ENCODE assay signal across 1 cellular context in genomic region chr19:47112166-47112663, GRCh38.
TF ChIP-seq lines count a peak whose summit lies in the region.

No MANE protein-coding gene starts in this region.

TF ChIP-seq in HepG2, 621 proteins besides CTCF, POLR2A, EP300 and RAD21 (continued from another document and continues in another):
- TF ChIP-seq AHDC1 (CRISPR knock-in tag; IDR thresholded peaks at IDR 0.05; ENCODE audit: borderline replicate concordance): no peak
- no peak for TF ChIP-seq ZNF772 (CRISPR knock-in tag; IDR thresholded peaks at IDR 0.05)
- 0 out of 2 replicates have a peak, but pooled peaks have one; percentile 37 for TF ChIP-seq MTA1 (CRISPR knock-in tag; IDR thresholded peaks at IDR 0.05; ENCODE audit: borderline replicate concordance)
- no peak for TF ChIP-seq STAT6 (CRISPR knock-in tag; IDR thresholded peaks at IDR 0.05; ENCODE audit: borderline replicate concordance)
- TF ChIP-seq RBM39 (IDR thresholded peaks at IDR 0.05; ENCODE audit: low read depth, low read length, poor library complexity, severe bottlenecking): peak; percentile 88
- 0 out of 2 replicates have a peak, but pooled peaks have one; percentile 65 for TF ChIP-seq HNRNPL (IDR thresholded peaks at IDR 0.05; ENCODE audit: low read depth, low read length)
- 0 out of 2 replicates have a peak, but pooled peaks have one; percentile 27 for TF ChIP-seq ZBTB42 (CRISPR knock-in tag; IDR thresholded peaks at IDR 0.05)
- peak; percentile 58 for TF ChIP-seq SAP130 (CRISPR knock-in tag; IDR thresholded peaks at IDR 0.05; ENCODE audit: low read depth)
- TF ChIP-seq JUNB (CRISPR knock-in tag; IDR thresholded peaks at IDR 0.05; ENCODE audit: borderline replicate concordance): no peak
- TF ChIP-seq KLF12 (CRISPR knock-in tag; IDR thresholded peaks at IDR 0.05; ENCODE audit: borderline replicate concordance): peak; percentile 28; the same call in 1 of the 2 replicates
- peak; percentile 17 for TF ChIP-seq ZEB1 (IDR thresholded peaks at IDR 0.05; ENCODE audit: insufficient replicate concordance, low read depth)
- no peak for TF ChIP-seq ZBTB8A (CRISPR knock-in tag; IDR thresholded peaks at IDR 0.05; ENCODE audit: borderline replicate concordance, low read depth)
- peak; percentile 31; the same call in 1 of the 2 replicates for TF ChIP-seq THRA (CRISPR knock-in tag; IDR thresholded peaks at IDR 0.05; ENCODE audit: borderline replicate concordance)
- TF ChIP-seq KMT2B (CRISPR knock-in tag; IDR thresholded peaks at IDR 0.05): peak; percentile 8; the same call in 1 of the 2 replicates
- no peak for TF ChIP-seq GATAD2A (CRISPR knock-in tag; IDR thresholded peaks at IDR 0.05)
- TF ChIP-seq PHF8 (CRISPR knock-in tag; IDR thresholded peaks at IDR 0.05): no peak
- TF ChIP-seq, protein P1, sequence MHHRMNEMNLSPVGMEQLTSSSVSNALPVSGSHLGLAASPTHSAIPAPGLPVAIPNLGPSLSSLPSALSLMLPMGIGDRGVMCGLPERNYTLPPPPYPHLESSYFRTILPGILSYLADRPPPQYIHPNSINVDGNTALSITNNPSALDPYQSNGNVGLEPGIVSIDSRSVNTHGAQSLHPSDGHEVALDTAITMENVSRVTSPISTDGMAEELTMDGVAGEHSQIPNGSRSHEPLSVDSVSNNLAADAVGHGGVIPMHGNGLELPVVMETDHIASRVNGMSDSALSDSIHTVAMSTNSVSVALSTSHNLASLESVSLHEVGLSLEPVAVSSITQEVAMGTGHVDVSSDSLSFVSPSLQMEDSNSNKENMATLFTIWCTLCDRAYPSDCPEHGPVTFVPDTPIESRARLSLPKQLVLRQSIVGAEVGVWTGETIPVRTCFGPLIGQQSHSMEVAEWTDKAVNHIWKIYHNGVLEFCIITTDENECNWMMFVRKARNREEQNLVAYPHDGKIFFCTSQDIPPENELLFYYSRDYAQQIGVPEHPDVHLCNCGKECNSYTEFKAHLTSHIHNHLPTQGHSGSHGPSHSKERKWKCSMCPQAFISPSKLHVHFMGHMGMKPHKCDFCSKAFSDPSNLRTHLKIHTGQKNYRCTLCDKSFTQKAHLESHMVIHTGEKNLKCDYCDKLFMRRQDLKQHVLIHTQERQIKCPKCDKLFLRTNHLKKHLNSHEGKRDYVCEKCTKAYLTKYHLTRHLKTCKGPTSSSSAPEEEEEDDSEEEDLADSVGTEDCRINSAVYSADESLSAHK (CRISPR knock-in tag; IDR thresholded peaks at IDR 0.05; ENCODE audit: borderline replicate concordance): no peak
- TF ChIP-seq THAP11 (CRISPR knock-in tag; IDR thresholded peaks at IDR 0.05): peak; percentile 49; the same call in 1 of the 2 replicates
- no peak for TF ChIP-seq RNF2 (conservative IDR thresholded peaks at IDR 0.05; ENCODE audit: low read depth)
- TF ChIP-seq RFXAP (CRISPR knock-in tag; IDR thresholded peaks at IDR 0.05; ENCODE audit: borderline replicate concordance): no peak
- TF ChIP-seq ZNF781 (CRISPR knock-in tag; IDR thresholded peaks at IDR 0.05; ENCODE audit: borderline replicate concordance, not compliant biosample characterization): no peak
- no peak for TF ChIP-seq FOXA1 (IDR thresholded peaks at IDR 0.05)
- TF ChIP-seq FOXA1 (CRISPR knock-in tag; IDR thresholded peaks at IDR 0.05): no peak
- TF ChIP-seq, protein P2, sequence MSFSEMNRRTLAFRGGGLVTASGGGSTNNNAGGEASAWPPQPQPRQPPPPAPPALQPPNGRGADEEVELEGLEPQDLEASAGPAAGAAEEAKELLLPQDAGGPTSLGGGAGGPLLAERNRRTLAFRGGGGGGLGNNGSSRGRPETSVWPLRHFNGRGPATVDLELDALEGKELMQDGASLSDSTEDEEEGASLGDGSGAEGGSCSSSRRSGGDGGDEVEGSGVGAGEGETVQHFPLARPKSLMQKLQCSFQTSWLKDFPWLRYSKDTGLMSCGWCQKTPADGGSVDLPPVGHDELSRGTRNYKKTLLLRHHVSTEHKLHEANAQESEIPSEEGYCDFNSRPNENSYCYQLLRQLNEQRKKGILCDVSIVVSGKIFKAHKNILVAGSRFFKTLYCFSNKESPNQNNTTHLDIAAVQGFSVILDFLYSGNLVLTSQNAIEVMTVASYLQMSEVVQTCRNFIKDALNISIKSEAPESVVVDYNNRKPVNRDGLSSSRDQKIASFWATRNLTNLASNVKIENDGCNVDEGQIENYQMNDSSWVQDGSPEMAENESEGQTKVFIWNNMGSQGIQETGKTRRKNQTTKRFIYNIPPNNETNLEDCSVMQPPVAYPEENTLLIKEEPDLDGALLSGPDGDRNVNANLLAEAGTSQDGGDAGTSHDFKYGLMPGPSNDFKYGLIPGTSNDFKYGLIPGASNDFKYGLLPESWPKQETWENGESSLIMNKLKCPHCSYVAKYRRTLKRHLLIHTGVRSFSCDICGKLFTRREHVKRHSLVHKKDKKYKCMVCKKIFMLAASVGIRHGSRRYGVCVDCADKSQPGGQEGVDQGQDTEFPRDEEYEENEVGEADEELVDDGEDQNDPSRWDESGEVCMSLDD (CRISPR knock-in tag; IDR thresholded peaks at IDR 0.05; ENCODE audit: borderline replicate concordance): 0 out of 2 replicates have a peak, but pooled peaks have one; percentile 68
- TF ChIP-seq ZNF121 (CRISPR knock-in tag; IDR thresholded peaks at IDR 0.05): no peak
- TF ChIP-seq PCBP1 (IDR thresholded peaks at IDR 0.05; ENCODE audit: borderline replicate concordance, low read depth, low read length): no peak
- peak; percentile 59; the same call in 1 of the 2 replicates for TF ChIP-seq TFDP1 (CRISPR knock-in tag; IDR thresholded peaks at IDR 0.05; ENCODE audit: borderline replicate concordance)
- peak; percentile 57 for TF ChIP-seq ASH2L (IDR thresholded peaks at IDR 0.05; ENCODE audit: insufficient read length, low read depth, low read length)
- peak; percentile 28; the same call in 1 of the 2 replicates for TF ChIP-seq ATF7-NPFF (CRISPR knock-in tag; IDR thresholded peaks at IDR 0.05; ENCODE audit: low read depth)
- no peak for TF ChIP-seq ZBTB3 (CRISPR knock-in tag; IDR thresholded peaks at IDR 0.05; ENCODE audit: borderline replicate concordance, low read depth)
- TF ChIP-seq, protein P3, sequence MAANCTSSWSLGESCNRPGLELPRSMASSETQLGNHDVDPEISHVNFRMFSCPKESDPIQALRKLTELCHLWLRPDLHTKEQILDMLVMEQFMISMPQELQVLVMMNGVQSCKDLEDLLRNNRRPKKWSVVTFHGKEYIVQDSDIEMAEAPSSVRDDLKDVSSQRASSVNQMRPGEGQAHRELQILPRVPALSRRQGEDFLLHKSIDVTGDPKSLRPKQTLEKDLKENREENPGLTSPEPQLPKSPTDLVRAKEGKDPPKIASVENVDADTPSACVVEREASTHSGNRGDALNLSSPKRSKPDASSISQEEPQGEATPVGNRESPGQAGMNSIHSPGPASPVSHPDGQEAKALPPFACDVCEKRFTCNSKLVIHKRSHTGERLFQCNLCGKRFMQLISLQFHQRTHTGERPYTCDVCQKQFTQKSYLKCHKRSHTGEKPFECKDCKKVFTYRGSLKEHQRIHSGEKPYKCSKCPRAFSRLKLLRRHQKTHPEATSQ (CRISPR knock-in tag; IDR thresholded peaks at IDR 0.05; ENCODE audit: borderline replicate concordance): no peak
- TF ChIP-seq YEATS2 (CRISPR knock-in tag; IDR thresholded peaks at IDR 0.05; ENCODE audit: borderline replicate concordance): no peak
- TF ChIP-seq KAT2B (IDR thresholded peaks at IDR 0.05; ENCODE audit: borderline replicate concordance, low read depth, low read length): no peak
- peak; percentile 14 for TF ChIP-seq TAF15 (IDR thresholded peaks at IDR 0.05; ENCODE audit: low read depth, low read length, poor library complexity, severe bottlenecking)
- peak; percentile 63; the same call in 1 of the 2 replicates for TF ChIP-seq ZNF614 (CRISPR knock-in tag; IDR thresholded peaks at IDR 0.05; ENCODE audit: borderline replicate concordance)
- no peak for TF ChIP-seq HCFC1 (IDR thresholded peaks at IDR 0.05; ENCODE audit: low read depth, low read length)
- peak; percentile 44; the same call in 1 of the 2 replicates for TF ChIP-seq SALL1 (CRISPR knock-in tag; IDR thresholded peaks at IDR 0.05)
- peak; percentile 93 for TF ChIP-seq ZNF263 (CRISPR knock-in tag; IDR thresholded peaks at IDR 0.05)
- TF ChIP-seq ZNF205 (CRISPR knock-in tag; IDR thresholded peaks at IDR 0.05): 0 out of 2 replicates have a peak, but pooled peaks have one; percentile 14
- peak; percentile 76 for TF ChIP-seq KDM2A (CRISPR knock-in tag; IDR thresholded peaks at IDR 0.05; ENCODE audit: borderline replicate concordance, low read depth)
- 0 out of 2 replicates have a peak, but pooled peaks have one; percentile 68 for TF ChIP-seq RFXANK (CRISPR knock-in tag; IDR thresholded peaks at IDR 0.05)
- no peak for TF ChIP-seq NPAS2 (CRISPR knock-in tag; IDR thresholded peaks at IDR 0.05; ENCODE audit: borderline replicate concordance)
- TF ChIP-seq HBP1 (CRISPR knock-in tag; IDR thresholded peaks at IDR 0.05; ENCODE audit: low read depth): no peak
- TF ChIP-seq SMARCC2 (IDR thresholded peaks at IDR 0.05): no peak
- no peak for TF ChIP-seq ZNF382 (CRISPR knock-in tag; IDR thresholded peaks at IDR 0.05; ENCODE audit: borderline replicate concordance)
